In the genomic region with DNA sequence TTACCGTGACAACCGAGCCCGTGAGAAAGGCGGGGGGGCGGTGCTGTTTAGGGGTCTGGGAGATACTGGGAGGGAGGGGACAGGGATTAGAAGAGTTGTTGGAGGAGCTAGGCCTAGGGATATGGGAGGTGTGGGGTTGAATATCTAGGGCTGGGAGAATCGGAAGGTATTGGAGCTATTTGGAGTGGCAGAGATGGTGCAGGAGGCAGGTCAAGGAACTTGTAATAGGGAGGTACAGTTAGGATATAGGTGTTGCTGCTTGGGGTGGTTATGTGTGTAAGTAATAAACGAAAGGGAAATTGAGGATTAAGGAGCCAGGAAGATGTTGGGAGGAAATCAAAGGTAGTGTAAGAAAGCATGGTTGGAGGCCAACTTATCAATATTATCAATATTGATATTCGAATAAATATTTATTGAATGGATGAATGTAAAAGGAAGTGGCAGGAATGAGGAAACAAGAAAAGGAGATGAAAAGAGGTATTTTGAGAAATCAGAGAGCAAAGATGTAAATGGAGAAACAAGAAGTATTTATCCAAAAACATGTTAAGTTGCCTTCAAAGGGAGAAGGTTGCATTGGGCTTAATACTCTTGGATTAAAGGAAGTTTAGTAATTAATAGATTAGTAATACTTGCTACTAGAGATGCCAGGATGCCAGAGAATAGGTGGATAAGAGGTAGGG, we compare ENCODE assay signal across 1 cellular context.
TF ChIP-seq lines count a peak whose summit lies in the region.

No MANE protein-coding gene starts in this region.

TF ChIP-seq in HepG2, 621 proteins besides CTCF, POLR2A, EP300 and RAD21 (continued from another document):
- peak; percentile 47 for TF ChIP-seq KDM5A (IDR thresholded peaks at IDR 0.05; ENCODE audit: borderline replicate concordance, low read length)
- TF ChIP-seq HNF4G (IDR thresholded peaks at IDR 0.05; ENCODE audit: borderline replicate concordance, low read depth, low read length) = no peak
- TF ChIP-seq HNF4G (CRISPR knock-in tag; IDR thresholded peaks at IDR 0.05; ENCODE audit: borderline replicate concordance, low read depth) = 0 out of 2 replicates have a peak, but pooled peaks have one; percentile 14
- TF ChIP-seq ZNF768 (CRISPR knock-in tag; IDR thresholded peaks at IDR 0.05) = no peak
- no peak for TF ChIP-seq RCOR2 (CRISPR knock-in tag; IDR thresholded peaks at IDR 0.05)
- no peak for TF ChIP-seq ASH2L (IDR thresholded peaks at IDR 0.05; ENCODE audit: insufficient read length, low read depth, low read length)
- TF ChIP-seq SMAD3 (CRISPR knock-in tag; IDR thresholded peaks at IDR 0.05) = no peak
- peak; percentile 6; the same call in 1 of the 2 replicates for TF ChIP-seq ZNF510 (CRISPR knock-in tag; IDR thresholded peaks at IDR 0.05; ENCODE audit: low read depth)
- 0 out of 2 replicates have a peak, but pooled peaks have one; percentile 4 for TF ChIP-seq NCOR1 (IDR thresholded peaks at IDR 0.05; ENCODE audit: borderline replicate concordance, low read length)
- no peak for TF ChIP-seq BORCS8-MEF2B (CRISPR knock-in tag; IDR thresholded peaks at IDR 0.05)
- TF ChIP-seq TP53 (CRISPR knock-in tag; conservative IDR thresholded peaks at IDR 0.05) = no peak
- no peak for TF ChIP-seq MXD1 (CRISPR knock-in tag; IDR thresholded peaks at IDR 0.05)
- no peak for TF ChIP-seq FUBP1 (CRISPR knock-in tag; IDR thresholded peaks at IDR 0.05; ENCODE audit: borderline replicate concordance)
- TF ChIP-seq TRIM24 (CRISPR knock-in tag; IDR thresholded peaks at IDR 0.05) = no peak
- no peak for TF ChIP-seq XRCC5 (optimal IDR thresholded peaks at IDR 0.05; ENCODE audit: low read length)
- TF ChIP-seq ZNF552 (CRISPR knock-in tag; IDR thresholded peaks at IDR 0.05; ENCODE audit: borderline replicate concordance) = no peak
- TF ChIP-seq, protein P1, sequence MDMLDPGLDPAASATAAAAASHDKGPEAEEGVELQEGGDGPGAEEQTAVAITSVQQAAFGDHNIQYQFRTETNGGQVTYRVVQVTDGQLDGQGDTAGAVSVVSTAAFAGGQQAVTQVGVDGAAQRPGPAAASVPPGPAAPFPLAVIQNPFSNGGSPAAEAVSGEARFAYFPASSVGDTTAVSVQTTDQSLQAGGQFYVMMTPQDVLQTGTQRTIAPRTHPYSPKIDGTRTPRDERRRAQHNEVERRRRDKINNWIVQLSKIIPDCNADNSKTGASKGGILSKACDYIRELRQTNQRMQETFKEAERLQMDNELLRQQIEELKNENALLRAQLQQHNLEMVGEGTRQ (IDR thresholded peaks at IDR 0.05; ENCODE audit: low read depth, low read length) = no peak
- TF ChIP-seq, protein P1 (CRISPR knock-in tag; IDR thresholded peaks at IDR 0.05; ENCODE audit: borderline replicate concordance) = no peak
- TF ChIP-seq ZSCAN31 (CRISPR knock-in tag; IDR thresholded peaks at IDR 0.05; ENCODE audit: low read depth) = no peak
- TF ChIP-seq ZNF619 (CRISPR knock-in tag; IDR thresholded peaks at IDR 0.05) = peak; percentile 97
- TF ChIP-seq ZNF652 (CRISPR knock-in tag; IDR thresholded peaks at IDR 0.05; ENCODE audit: borderline replicate concordance, low read depth) = no peak
- no peak for TF ChIP-seq CCAR2 (optimal IDR thresholded peaks at IDR 0.05; ENCODE audit: low read depth, low read length)
- TF ChIP-seq HHEX (CRISPR knock-in tag; IDR thresholded peaks at IDR 0.05) = no peak
- TF ChIP-seq ZBTB3 (CRISPR knock-in tag; IDR thresholded peaks at IDR 0.05; ENCODE audit: borderline replicate concordance, low read depth) = no peak
- TF ChIP-seq ZNF460 (CRISPR knock-in tag; IDR thresholded peaks at IDR 0.05; ENCODE audit: borderline replicate concordance) = no peak
- TF ChIP-seq DBP (CRISPR knock-in tag; IDR thresholded peaks at IDR 0.05; ENCODE audit: not compliant biosample characterization) = no peak
- no peak for TF ChIP-seq ZNF7 (CRISPR knock-in tag; IDR thresholded peaks at IDR 0.05)
- no peak for TF ChIP-seq PAX8 (CRISPR knock-in tag; IDR thresholded peaks at IDR 0.05; ENCODE audit: borderline replicate concordance)
- TF ChIP-seq ZNF790 (CRISPR knock-in tag; IDR thresholded peaks at IDR 0.05; ENCODE audit: borderline replicate concordance) = 0 out of 2 replicates have a peak, but pooled peaks have one; percentile 21
TF ChIP-seq in HepG2: peak in this region for 17.
